In genomic region chr6:139533166-139533565, GRCh38 we compare ENCODE assay signal across 12 cellular contexts.
DNase-seq lines count a peak whose midpoint lies in the region; ATAC-seq, FAIRE-seq and TF ChIP-seq lines count a peak whose summit lies in the region.
"Had no signal": no experiment of that assay in that cellular context is flagged by ENCODE, and none has a peak within 500 bp of the region (broad histone marks: within the 10 kb centered on the region; RNA-seq: fewer than 3 reads in every experiment).

No MANE protein-coding gene starts in this region.

- BruUV-seq in HepG2 (replicated peaks; lab: Mats Ljungman, UMichigan) = no TSS peak

- H3K27me3 ChIP-seq in body of pancreas (no peaks in the 10 kb centered on the region), HepG2 (ENCODE audit: control insufficient read depth in 1 of 2, insufficient read depth in 2 of 2, low read length in 2 of 2) (no peaks in the 10 kb centered on the region; a peak in 1 of 5 replicates), tibial artery (no peaks in the 10 kb centered on the region)
- H3K27me3 ChIP-seq: testis had no signal

- no peak overlapping the region for H3K4me3 Mint-ChIP-seq in activated CD4-positive, alpha-beta T cell treated with anti-CD3 and anti-CD28 coated beads, Interleukin-2, amount 10 ng/mL, durations not matched to agents 24 days and 14 days

- TF ChIP-seq RAD21 in HepG2 (CRISPR knock-in tag; IDR thresholded peaks at IDR 0.05) = no peak

- H3K4me1 ChIP-seq in body of pancreas = peaks cover 55% of the 10 kb centered on the region
- peaks cover 50% of the 10 kb centered on the region for H3K4me1 ChIP-seq in HepG2 (ENCODE audit: insufficient read depth, low read length)
- H3K4me1 ChIP-seq in tibial artery = peaks cover 6 to 25% (median 15%) of the 10 kb centered on the region in 4 donors

- intact Hi-C loops in activated CD4-positive, alpha-beta T cell treated with anti-CD3 and anti-CD28 coated beads, Interleukin-2, amount 10 ng/mL, durations not matched to agents 24 days and 14 days (cut with micrococcal nuclease) = no loop called here
- intact Hi-C loops in body of pancreas (cut with DNase I) = no loop called here
- intact Hi-C loops in HepG2 (cut with micrococcal nuclease; ENCODE audit: unreplicated experiment) = no loop called here
- intact Hi-C loops in tibial artery (cut with DNase I; ENCODE audit: low total_unique reads) = loop anchor here (10.0 kb wide), 1 partner anchor 158 kb away; the partner anchor contains the start of gene CITED2

- H3K27ac ChIP-seq in body of pancreas (peak overlapping the region; percentile 74 to 84 (median 81)), HepG2 (ENCODE audit: extremely low read length, insufficient read depth, low read length) (no peak overlapping the region), tibial artery (peak overlapping the region; percentile 19 to 55)
- H3K27ac ChIP-seq: RWPE1 had no signal

- H3K9me3 ChIP-seq in body of pancreas (no peaks in the 10 kb centered on the region), HepG2 (ENCODE audit: low read length) (no peaks in the 10 kb centered on the region), tibial artery (no peaks in the 10 kb centered on the region)
- H3K9me3 ChIP-seq: testis had no signal

- H3K9ac ChIP-seq in HepG2 (ENCODE audit: insufficient read depth, low read depth, low read length) = no peak overlapping the region

- POLR2A ChIA-PET in HepG2 (lab: Yijun Ruan, JAX) = interaction anchor here (1.3 kb wide), 1 partner anchor 158 kb away, joined by 3 read pairs; no protein-coding TSS in a partner anchor

- WGBS in body of pancreas, 2 donors = 57 to 66% methylated on average over 4 of the region's 4 CpGs
- 53% methylated on average over 4 of the region's 4 CpGs for whole genome bisulfite sequencing in HepG2 (ENCODE audit: low lambda C conversion rate)

- H3K4me3 ChIP-seq in body of pancreas = no peak overlapping the region
- no peak overlapping the region for H3K4me3 ChIP-seq in HepG2 (replicated peaks in 1 of 3; ENCODE audit: insufficient read depth in 1 of 3, low read depth in 2 of 3, low read length in 3 of 3)
- no peak overlapping the region for H3K4me3 ChIP-seq in tibial artery
- H3K4me3 ChIP-seq: testis had no signal

- peaks cover 43% of the 10 kb centered on the region for H3K4me1 Mint-ChIP-seq in activated CD4-positive, alpha-beta T cell treated with anti-CD3 and anti-CD28 coated beads, Interleukin-2, amount 10 ng/mL, durations not matched to agents 24 days and 14 days

- CTCF ChIA-PET in HepG2 (lab: Yijun Ruan, JAX; ENCODE audit: low intra/inter-chr PET ratio, low total read pairs) = no interaction called here

- H3K36me3 Mint-ChIP-seq in activated CD4-positive, alpha-beta T cell treated with anti-CD3 and anti-CD28 coated beads, Interleukin-2, amount 10 ng/mL, durations not matched to agents 24 days and 14 days (ENCODE audit: low read depth) = peaks cover 2% of the 10 kb centered on the region

- no peak overlapping the region for H3K4me2 ChIP-seq in HepG2 (ENCODE audit: low read depth, low read length)

- TF ChIP-seq EP300 in HepG2 (IDR thresholded peaks at IDR 0.05; ENCODE audit: low read depth in 2 of 2, low read length in 2 of 2) (no peak), HepG2 (CRISPR knock-in tag; IDR thresholded peaks at IDR 0.05; ENCODE audit: borderline replicate concordance) (no peak)

- H3K27me3 Mint-ChIP-seq in activated CD4-positive, alpha-beta T cell treated with anti-CD3 and anti-CD28 coated beads, Interleukin-2, amount 10 ng/mL, durations not matched to agents 24 days and 14 days = no peaks in the 10 kb centered on the region

- H3K9me3 Mint-ChIP-seq in activated CD4-positive, alpha-beta T cell treated with anti-CD3 and anti-CD28 coated beads, Interleukin-2, amount 10 ng/mL, durations not matched to agents 24 days and 14 days = peaks cover 13% of the 10 kb centered on the region

- no peaks in the 10 kb centered on the region for H4K20me1 ChIP-seq in HepG2 (ENCODE audit: insufficient read depth, low read length)

- no peaks in the 10 kb centered on the region for H3K36me3 ChIP-seq in body of pancreas (replicated peaks in 1 of 2; ENCODE audit: insufficient read depth in 1 of 2, low read depth in 2 of 2)
- no peaks in the 10 kb centered on the region for H3K36me3 ChIP-seq in HepG2 (replicated peaks in 1 of 2; ENCODE audit: control insufficient read depth in 1 of 2, insufficient read depth in 2 of 2, low read length in 2 of 2)
- no peaks in the 10 kb centered on the region for H3K36me3 ChIP-seq in tibial artery

- DNase-seq in activated CD4-positive, alpha-beta T cell treated with anti-CD3 and anti-CD28 coated beads, Interleukin-2, amount 10 ng/mL, durations not matched to agents 24 days and 14 days = no peak
- DNase-seq in activated CD4-positive, alpha-beta T cell treated with anti-CD3 and anti-CD28 coated beads, Interleukin-2, amount 50 U/mL, for 1 hour = no peak
- DNase-seq in body of pancreas (no peak), HepG2 (ENCODE audit: low spot score) (no peak), tibial artery (no peak), inferior parietal cortex (ENCODE audit: extremely low spot score) (no peak), DMS153 (lab: John Stamatoyannopoulos, UW) (no peak)
- no peak for DNase-seq in activated T-cell treated with anti-CD3 and anti-CD28 coated beads, Interleukin-2, amount 50 U/mL, for 48 hours
- DNase-seq: NCI-H2029, testis had no signal

- TF ChIP-seq POLR2A in body of pancreas (IDR thresholded peaks at IDR 0.05) = no peak
- no peak for TF ChIP-seq POLR2A in HepG2 (IDR thresholded peaks at IDR 0.05; ENCODE audit: insufficient read depth in 1 of 2, low read depth in 2 of 2, low read length in 2 of 2)

- ATAC-seq in body of pancreas = no peak
- no peak for ATAC-seq in HepG2

- FAIRE-seq in HepG2 (lab: Jason Lieb, UNC) = no peak
- FAIRE-seq: frontal cortex had no signal

- peak overlapping the region; percentile 31 for H3K27ac Mint-ChIP-seq in activated CD4-positive, alpha-beta T cell treated with anti-CD3 and anti-CD28 coated beads, Interleukin-2, amount 10 ng/mL, durations not matched to agents 24 days and 14 days

- no peak overlapping the region for H2AFZ ChIP-seq in HepG2 (ENCODE audit: low read length)

- in situ Hi-C loops in HepG2 (cut with HindIII; ENCODE audit: extremely low pct_ligation_motif_present, low pct_unique_long_range_greater_than_20kb) = no loop called here

- H3K79me2 ChIP-seq in HepG2 (ENCODE audit: insufficient read depth, low read length) = no peaks in the 10 kb centered on the region

- peak in 1 of 7 experiments; percentile 1 for TF ChIP-seq CTCF in body of pancreas (IDR thresholded peaks at IDR 0.05)
- TF ChIP-seq CTCF in HepG2 (CRISPR knock-in tag; IDR thresholded peaks at IDR 0.05) = no peak
- TF ChIP-seq CTCF in tibial artery (IDR thresholded peaks at IDR 0.05) = no peak

TF ChIP-seq in HepG2, 621 proteins besides CTCF, POLR2A, EP300 and RAD21 (continues in another document):
- TF ChIP-seq ZBTB49 (CRISPR knock-in tag; IDR thresholded peaks at IDR 0.05; ENCODE audit: borderline replicate concordance) = no peak
- no peak for TF ChIP-seq KLF9 (CRISPR knock-in tag; IDR thresholded peaks at IDR 0.05; ENCODE audit: low read depth)
- TF ChIP-seq MED8 (CRISPR knock-in tag; IDR thresholded peaks at IDR 0.05; ENCODE audit: insufficient replicate concordance) = no peak
- TF ChIP-seq ZFP36 (IDR thresholded peaks at IDR 0.05; ENCODE audit: borderline replicate concordance, low read depth, low read length, partially characterized antibody) = no peak
- no peak for TF ChIP-seq HDAC2 (CRISPR knock-in tag; IDR thresholded peaks at IDR 0.05)
- peak; percentile 50; the same call in 1 of the 2 replicates for TF ChIP-seq HNF4G (IDR thresholded peaks at IDR 0.05; ENCODE audit: borderline replicate concordance, low read depth, low read length)
- TF ChIP-seq HNF4G (CRISPR knock-in tag; IDR thresholded peaks at IDR 0.05; ENCODE audit: borderline replicate concordance, low read depth) = no peak
- TF ChIP-seq ZNF44 (CRISPR knock-in tag; IDR thresholded peaks at IDR 0.05) = no peak
- no peak for TF ChIP-seq GMEB1 (CRISPR knock-in tag; IDR thresholded peaks at IDR 0.05; ENCODE audit: borderline replicate concordance)
- TF ChIP-seq ZNF20 (CRISPR knock-in tag; IDR thresholded peaks at IDR 0.05) = no peak
- no peak for TF ChIP-seq RBM39 (IDR thresholded peaks at IDR 0.05; ENCODE audit: low read depth, low read length, poor library complexity, severe bottlenecking)
